Comparison of ENCODE assay signal across 2 cellular contexts in genomic region chr3:123633530-123633929, GRCh38.
TF ChIP-seq lines count a peak whose summit lies in the region.

No MANE protein-coding gene starts in this region.

TF ChIP-seq in GM23338, 12 proteins besides CTCF, POLR2A, EP300 and RAD21:
- TF ChIP-seq JUNB (IDR thresholded peaks at IDR 0.05; ENCODE audit: unreplicated experiment) (no peak), STAT1 (IDR thresholded peaks at IDR 0.05; ENCODE audit: unreplicated experiment) (no peak), CREB1 (CRISPR knock-in tag; IDR thresholded peaks at IDR 0.05; ENCODE audit: low read depth) (no peak), ZNF331 (CRISPR knock-in tag; IDR thresholded peaks at IDR 0.05; ENCODE audit: low read depth) (no peak), NANOG (IDR thresholded peaks at IDR 0.05; ENCODE audit: borderline replicate concordance) (no peak), ETS1 (IDR thresholded peaks at IDR 0.05) (no peak)

TF ChIP-seq in HepG2, 621 proteins besides CTCF, POLR2A, EP300 and RAD21:
- TF ChIP-seq SOX6 (IDR thresholded peaks at IDR 0.05) (no peak), SOX6 (CRISPR knock-in tag; IDR thresholded peaks at IDR 0.05) (peak; percentile 27; the same call in 1 of the 2 replicates), ZNF841 (CRISPR knock-in tag; IDR thresholded peaks at IDR 0.05; ENCODE audit: borderline replicate concordance) (no peak), ZNF280D (CRISPR knock-in tag; IDR thresholded peaks at IDR 0.05) (no peak), ZNF12 (CRISPR knock-in tag; IDR thresholded peaks at IDR 0.05) (no peak)
